Comparison of ENCODE assay signal across 19 cellular contexts in the genomic region with DNA sequence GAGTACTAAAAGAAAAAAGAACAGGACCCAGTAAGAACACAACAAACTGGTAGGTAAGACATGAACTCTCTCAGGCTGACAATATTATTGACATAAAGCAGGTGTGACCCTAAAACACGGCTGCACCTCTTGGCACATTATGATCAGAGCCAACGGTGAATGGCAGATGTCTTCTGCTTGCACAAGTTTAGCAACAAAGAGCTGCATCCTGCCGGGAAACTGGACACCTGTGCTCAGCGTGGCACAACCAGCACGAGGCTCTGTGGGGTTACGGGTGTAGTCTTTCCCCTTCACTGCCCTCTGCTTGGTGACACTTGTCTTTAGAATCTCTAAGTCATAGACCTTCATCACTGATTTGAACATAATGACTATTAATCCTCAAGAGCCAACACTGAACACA.
DNase-seq lines count a peak whose midpoint lies in the region; ATAC-seq and TF ChIP-seq lines count a peak whose summit lies in the region.
"Had no signal": no experiment of that assay in that cellular context is flagged by ENCODE, and none has a peak within 500 bp of the region (broad histone marks: within the 10 kb centered on the region; RNA-seq: fewer than 3 reads in every experiment).

No MANE protein-coding gene starts in this region.

- H3K14ac ChIP-seq in neuronal stem cell (ENCODE audit: low read length) = no peak overlapping the region

- CTCF ChIA-PET in Caco-2 (lab: Charles Lee) = no interaction called here

- H3K4me3 Mint-ChIP-seq in Caco-2 (ENCODE audit: unreplicated experiment) = no peak overlapping the region
- H3K4me3 Mint-ChIP-seq: HFFc6 had no signal

- no TSS peak for BruUV-seq in Caco-2 (replicated peaks; lab: Mats Ljungman, UMichigan)

- H3K4me3 ChIP-seq in neuronal stem cell (ENCODE audit: low read length in 2 of 2) (no peak overlapping the region), Caco-2 (ENCODE audit: low read depth, low read length) (no peak overlapping the region)
- H3K4me3 ChIP-seq: A549, PC-9, right lobe of liver, SJSA1 had no signal

- TF ChIP-seq CTCF in Caco-2 (IDR thresholded peaks at IDR 0.05; ENCODE audit: insufficient read depth in 1 of 2, low read depth in 1 of 2, low read length in 1 of 2, severe bottlenecking in 1 of 2, unreplicated experiment in 1 of 2) = no peak

- H2AK5ac ChIP-seq in neuronal stem cell (ENCODE audit: low read depth, low read length) = no peak overlapping the region

- H2BK15ac ChIP-seq in neuronal stem cell (ENCODE audit: low read length) = no peak overlapping the region

- H3K4me1 ChIP-seq in neuronal stem cell (ENCODE audit: control insufficient read depth in 2 of 2, insufficient read depth in 1 of 2, low read depth in 1 of 2, low read length in 2 of 2) (peaks cover 0 to 6% of the 10 kb centered on the region in 2 donors), Caco-2 (no peaks in the 10 kb centered on the region)
- H3K4me1 ChIP-seq: A549, right lobe of liver had no signal

- H3K18ac ChIP-seq in neuronal stem cell (ENCODE audit: low read length) = peak overlapping the region; percentile 25

- DNase-seq in NCI-H2171 treated with DMSO at 0.1 percent for 48 hours (lab: John Stamatoyannopoulos, UW) (peak; percentile 55), NCI-H2171 (lab: John Stamatoyannopoulos, UW) (no peak), NCI-H146 treated with DMSO at 0.1 percent for 48 hours (lab: John Stamatoyannopoulos, UW; ENCODE audit: unreplicated experiment) (peak; percentile 73), SHP77 (lab: John Stamatoyannopoulos, UW) (peak; percentile 83 to 86), neuronal stem cell (ENCODE audit: low spot score) (no peak), Caco-2 (no peak), NCI-H187 treated with DMSO at 0.1 percent for 48 hours (lab: John Stamatoyannopoulos, UW) (no peak)
- DNase-seq: activated CD4-positive, alpha-beta T cell treated with anti-CD3 and anti-CD28 coated beads, Interleukin-2, amount 50 U/mL, for 1 hour; foreskin fibroblast; HFFc6; islet precursor cell; NCI-H1436; PC-9; right lobe of liver; T-helper 2 cell had no signal

- H3K27me3 Mint-ChIP-seq in Caco-2 (ENCODE audit: insufficient read depth, unreplicated experiment) = no peaks in the 10 kb centered on the region

- no peak overlapping the region for H2BK120ac ChIP-seq in neuronal stem cell (ENCODE audit: low read depth, low read length)

- no peak for ATAC-seq in HG03108 (IDR thresholded peaks at IDR 0.05; ENCODE audit: unreplicated experiment)
- ATAC-seq: A549, right lobe of liver had no signal

- H3K23ac ChIP-seq in neuronal stem cell (ENCODE audit: low read depth, low read length, poor library complexity) = no peak overlapping the region

- no peak overlapping the region for H3K4ac ChIP-seq in neuronal stem cell (ENCODE audit: low read length)

- H3K27ac ChIP-seq in neuronal stem cell (replicated peaks; ENCODE audit: low read length) = no peak overlapping the region
- H3K27ac ChIP-seq: A549, PC-9, right lobe of liver, SJSA1, VCaP had no signal

- H2BK5ac ChIP-seq in neuronal stem cell (ENCODE audit: low read length) = no peak overlapping the region

- H3K4me2 ChIP-seq in neuronal stem cell (ENCODE audit: insufficient read depth, low read length, poor library complexity, severe bottlenecking) = no peak overlapping the region
- H3K4me2 ChIP-seq: A549, PC-9 had no signal

- no peak overlapping the region for H3K27ac Mint-ChIP-seq in Caco-2 (ENCODE audit: unreplicated experiment)
- H3K27ac Mint-ChIP-seq: HFFc6 had no signal

- H2BK12ac ChIP-seq in neuronal stem cell (ENCODE audit: low read length) = no peak overlapping the region

- H2AFZ ChIP-seq in neuronal stem cell (ENCODE audit: low read length) = no peak overlapping the region
- H2AFZ ChIP-seq: PC-9 had no signal

- H3K27me3 ChIP-seq in neuronal stem cell (ENCODE audit: control insufficient read depth in 3 of 3, insufficient read depth in 3 of 3, low read depth in 1 of 3, low read length in 3 of 3) (no peaks in the 10 kb centered on the region), Caco-2 (replicated peaks; ENCODE audit: control insufficient read depth, insufficient read depth, low read length) (no peaks in the 10 kb centered on the region)
- H3K27me3 ChIP-seq: right lobe of liver, SJSA1 had no signal

- no CpG with 5 or more reads among the region's 6 CpGs for WGBS in neuronal stem cell (ENCODE audit: extremely low coverage in 2 of 2, insufficient read length in 2 of 2, insufficient replicate concordance in 1 of 2), 2 donors

- H4K91ac ChIP-seq in neuronal stem cell (ENCODE audit: low read depth, low read length, poor library complexity) = no peak overlapping the region

- intact Hi-C loops in Caco-2 (cut with micrococcal nuclease; ENCODE audit: unreplicated experiment) = no loop called here

- POLR2A ChIA-PET in Caco-2 (lab: Charles Lee) = no interaction called here

- no peaks in the 10 kb centered on the region for H3K36me3 ChIP-seq in neuronal stem cell (replicated peaks in 1 of 2; ENCODE audit: control insufficient read depth in 2 of 2, insufficient read depth in 2 of 2, low read length in 2 of 2)
- peaks cover 4% of the 10 kb centered on the region for H3K36me3 ChIP-seq in Caco-2 (ENCODE audit: control insufficient read depth, insufficient read depth, low read length)

- no peak overlapping the region for H3K9ac ChIP-seq in neuronal stem cell (ENCODE audit: low read depth, low read length, poor library complexity)

- H3K4me1 Mint-ChIP-seq in Caco-2 (ENCODE audit: low read depth, unreplicated experiment) = no peaks in the 10 kb centered on the region

- no peaks in the 10 kb centered on the region for H3K9me3 ChIP-seq in neuronal stem cell (replicated peaks in 1 of 2; ENCODE audit: control insufficient read depth in 2 of 2, insufficient read depth in 1 of 2, low read depth in 1 of 2, low read length in 2 of 2)
- no peaks in the 10 kb centered on the region for H3K9me3 ChIP-seq in Caco-2
- H3K9me3 ChIP-seq: A549, right lobe of liver, SJSA1 had no signal

- H4K8ac ChIP-seq in neuronal stem cell (ENCODE audit: low read depth, low read length) = no peak overlapping the region

- H3K9me3 Mint-ChIP-seq in Caco-2 (ENCODE audit: unreplicated experiment) = peaks cover 3% of the 10 kb centered on the region
- H3K9me3 Mint-ChIP-seq: HFFc6 had no signal

- H3K79me1 ChIP-seq in neuronal stem cell (ENCODE audit: low read depth, low read length) = no peaks in the 10 kb centered on the region

- peaks cover 92% of the 10 kb centered on the region for H3K36me3 Mint-ChIP-seq in Caco-2 (ENCODE audit: insufficient read depth, unreplicated experiment)

Comparison
In these comparisons a context has a peak if more than half of its experiments do, and no peak if none do; other contexts are left out.
1. DNase-seq: peak in NCI-H2171 treated with DMSO at 0.1 percent for 48 hours (single experiment), NCI-H146 treated with DMSO at 0.1 percent for 48 hours (single experiment) and SHP77 (2 of 2); none in NCI-H2171 (single experiment), neuronal stem cell (single experiment), Caco-2 (0 of 2) and NCI-H187 treated with DMSO at 0.1 percent for 48 hours (single experiment).